Comparison of ENCODE assay signal across 9 cellular contexts in the genomic region with DNA sequence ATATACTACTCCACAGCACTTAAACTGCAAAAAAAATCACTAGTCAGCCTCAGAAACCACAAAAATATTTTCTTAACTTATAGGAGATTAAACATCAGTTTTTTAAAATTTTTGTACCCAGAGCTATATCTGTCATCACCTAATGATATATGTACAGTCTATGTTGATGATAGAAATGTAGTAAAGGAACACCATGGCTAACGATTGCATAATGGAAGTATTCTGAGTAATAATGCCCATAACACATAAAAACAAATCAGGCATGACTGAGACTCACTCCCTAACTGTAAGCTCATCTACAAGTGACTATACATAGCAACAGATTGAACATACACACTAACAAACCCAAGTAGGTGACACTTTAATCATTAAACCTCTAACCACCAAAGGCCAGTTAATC. TPM values are rescaled to one million over a fixed set of nuclear protein-coding genes. Genes with fewer than 3 reads are reported as not detected.
DNase-seq lines count a peak whose midpoint lies in the region; ATAC-seq and TF ChIP-seq lines count a peak whose summit lies in the region.
"Had no signal": no experiment of that assay in that cellular context is flagged by ENCODE, and none has a peak within 500 bp of the region (broad histone marks: within the 10 kb centered on the region; RNA-seq: fewer than 3 reads in every experiment).

No MANE protein-coding gene starts in this region.

- in situ Hi-C loops in GM13976 (cut with MboI; ENCODE audit: low sequenced_read_pairs, unreplicated experiment) = no loop called here

- no peak overlapping the region for H3K4me3 ChIP-seq in fibroblast of mammary gland (ENCODE audit: control insufficient read depth, low read depth, low read length)
- H3K4me3 ChIP-seq in right atrium auricular region = no peak overlapping the region

- ATAC-seq in GM21390 (IDR thresholded peaks at IDR 0.05; ENCODE audit: unreplicated experiment) (peak; percentile 44), HG03457 (IDR thresholded peaks at IDR 0.05; ENCODE audit: unreplicated experiment) (peak; percentile 61)

- peak; percentile 26 for DNase-seq in GM13976 (ENCODE audit: low spot score)
- peak; percentile 45 for DNase-seq in fibroblast of mammary gland (ENCODE audit: low read depth)
- no peak for DNase-seq in stimulated activated CD4-positive, alpha-beta T cell treated with anti-CD3 and anti-CD28 coated beads, Interleukin-2, amount 100 ng/mL, for 48 hours
- no peak for DNase-seq in right atrium auricular region (ENCODE audit: low spot score)
- no peak for DNase-seq in stimulated activated CD4-positive, alpha-beta T cell treated with anti-CD3 and anti-CD28 coated beads, Interleukin-2, amount 100 ng/mL, for 24 hours
- DNase-seq in RPMI8226 = no peak

- no peaks in the 10 kb centered on the region for H3K9me3 ChIP-seq in right atrium auricular region

- no peaks in the 10 kb centered on the region for H3K4me1 ChIP-seq in right atrium auricular region

- H3K27me3 ChIP-seq in right atrium auricular region = no peaks in the 10 kb centered on the region

- no peak for TF ChIP-seq CTCF in GM13976 (IDR thresholded peaks at IDR 0.05; ENCODE audit: borderline replicate concordance, control extremely low read depth, extremely low read depth, insufficient read depth, missing control alignments)
- no peak for TF ChIP-seq CTCF in fibroblast of mammary gland (conservative IDR thresholded peaks at IDR 0.05; ENCODE audit: control insufficient read depth, insufficient read depth, low read depth, low read length)
- no peak for TF ChIP-seq CTCF in right atrium auricular region (IDR thresholded peaks at IDR 0.05)

- no peak overlapping the region for H3K27ac ChIP-seq in right atrium auricular region

- no peaks in the 10 kb centered on the region for H3K36me3 ChIP-seq in right atrium auricular region

RNA-seq across cellular contexts. Expression of a gene that starts 51.3 kb away (rescaled TPM):
- 10 to 100 TPM; 29.5 to 55.8 TPM for total RNA-seq in right atrium auricular region
- total RNA-seq: mononuclear cell had no signal

Comparison
In these comparisons a context has a peak if more than half of its experiments do, and no peak if none do; other contexts are left out.
1. DNase-seq: peak in GM13976 (single experiment) and fibroblast of mammary gland (single experiment); none in stimulated activated CD4-positive, alpha-beta T cell treated with anti-CD3 and anti-CD28 coated beads, Interleukin-2, amount 100 ng/mL, for 48 hours (0 of 2), right atrium auricular region (single experiment), stimulated activated CD4-positive, alpha-beta T cell treated with anti-CD3 and anti-CD28 coated beads, Interleukin-2, amount 100 ng/mL, for 24 hours (0 of 2) and RPMI8226 (single experiment).